In genomic region chr2:98833172-98833916, GRCh38 we compare ENCODE assay signal across 14 cellular contexts.
A peak's percentile ranks its signal among the peaks of the same experiment; 100 is the strongest.
DNase-seq lines count a peak whose midpoint lies in the region; ATAC-seq and TF ChIP-seq lines count a peak whose summit lies in the region.
"Had no signal": no experiment of that assay in that cellular context is flagged by ENCODE, and none has a peak within 500 bp of the region (broad histone marks: within the 10 kb centered on the region; RNA-seq: fewer than 3 reads in every experiment).

No MANE protein-coding gene starts in this region.

- H3K27me3 ChIP-seq in CD8-positive, alpha-beta memory T cell (ENCODE audit: insufficient read depth, low read length, poor library complexity, severe bottlenecking) = no peaks in the 10 kb centered on the region
- no peaks in the 10 kb centered on the region for H3K27me3 ChIP-seq in psoas muscle (ENCODE audit: insufficient read depth in 3 of 3, low read length in 2 of 3)

- no peaks in the 10 kb centered on the region for H3K36me3 ChIP-seq in CD8-positive, alpha-beta memory T cell (ENCODE audit: insufficient read depth, low read length)
- no peaks in the 10 kb centered on the region for H3K36me3 ChIP-seq in psoas muscle (ENCODE audit: insufficient read depth in 1 of 2, low read depth in 1 of 2)

- intact Hi-C loops in activated CD8-positive, alpha-beta T cell treated with anti-CD3 and anti-CD28 coated beads for 36 hours (cut with micrococcal nuclease) = loop anchor here (10.0 kb wide), 1 partner anchor 99 kb away; the partner anchor contains the start of gene MGAT4A
- intact Hi-C loops in psoas muscle (cut with DNase I) = loop anchor here in 1 of 2 donors (10.0 kb wide), 1 partner anchor 419 kb away; no protein-coding TSS in a partner anchor

- no peaks in the 10 kb centered on the region for H3K9me3 Mint-ChIP-seq in CD8-positive, alpha-beta memory T cell
- no peaks in the 10 kb centered on the region for H3K9me3 Mint-ChIP-seq in activated CD8-positive, alpha-beta T cell treated with anti-CD3 and anti-CD28 coated beads for 36 hours
- H3K9me3 Mint-ChIP-seq in glutamatergic neuron (ENCODE audit: unreplicated experiment) = peaks cover 13% of the 10 kb centered on the region
- H3K9me3 Mint-ChIP-seq: stimulated activated naive B cell treated with anti-CD40 and anti-IgM and Interleukin-4, amounts not matched to agents 10 μg/mL and 1 μg/mL and 100 μg/mL, for 72 hours; WTC11 had no signal

- H3K27ac Mint-ChIP-seq in CD8-positive, alpha-beta memory T cell = peak overlapping the region; percentile 18 to 86 (median 82)
- peak overlapping the region; percentile 19 for H3K27ac Mint-ChIP-seq in activated CD8-positive, alpha-beta T cell treated with anti-CD3 and anti-CD28 coated beads for 36 hours
- H3K27ac Mint-ChIP-seq in glutamatergic neuron (ENCODE audit: unreplicated experiment) = peak overlapping the region; percentile 22
- H3K27ac Mint-ChIP-seq: stimulated activated naive B cell treated with anti-CD40 and anti-IgM and Interleukin-4, amounts not matched to agents 10 μg/mL and 1 μg/mL and 100 μg/mL, for 72 hours; WTC11 had no signal

- WGBS in psoas muscle, 3 donors = 59 to 71% (median 68%) methylated on average over 7 of the region's 7 CpGs

- H3K36me3 Mint-ChIP-seq in CD8-positive, alpha-beta memory T cell = no peaks in the 10 kb centered on the region
- no peaks in the 10 kb centered on the region for H3K36me3 Mint-ChIP-seq in activated CD8-positive, alpha-beta T cell treated with anti-CD3 and anti-CD28 coated beads for 36 hours (ENCODE audit: low read depth)
- H3K36me3 Mint-ChIP-seq in glutamatergic neuron (ENCODE audit: unreplicated experiment) = no peaks in the 10 kb centered on the region
- H3K36me3 Mint-ChIP-seq: stimulated activated naive B cell treated with anti-CD40 and anti-IgM and Interleukin-4, amounts not matched to agents 10 μg/mL and 1 μg/mL and 100 μg/mL, for 72 hours; WTC11 had no signal

- H3K4me1 Mint-ChIP-seq in CD8-positive, alpha-beta memory T cell = peaks cover 66 to 88% (median 83%) of the 10 kb centered on the region in 3 donors
- H3K4me1 Mint-ChIP-seq in activated CD8-positive, alpha-beta T cell treated with anti-CD3 and anti-CD28 coated beads for 36 hours (ENCODE audit: low read depth) = peaks cover 53% of the 10 kb centered on the region
- H3K4me1 Mint-ChIP-seq in glutamatergic neuron (ENCODE audit: low read depth, unreplicated experiment) = peaks cover 45% of the 10 kb centered on the region
- H3K4me1 Mint-ChIP-seq: WTC11 had no signal

- no peak for DNase-seq in CD8-positive, alpha-beta memory T cell
- peak; percentile 61 for DNase-seq in activated CD8-positive, alpha-beta T cell treated with anti-CD3 and anti-CD28 coated beads for 36 hours
- DNase-seq in glutamatergic neuron (no peak), psoas muscle (no peak), dedifferentiated amniotic fluid mesenchymal stem cell (ENCODE audit: extremely low spot score) (no peak), middle frontal gyrus (ENCODE audit: extremely low spot score, low spot score) (no peak), DMS 273 (lab: John Stamatoyannopoulos, UW; ENCODE audit: unreplicated experiment) (no peak)
- DNase-seq: activated gamma-delta T cell treated with Interleukin-2 at 50 U/mL for 16 hours; Calu3; mammary epithelial cell; NCI-H1048; occipital lobe; stimulated activated naive B cell treated with anti-CD40 and anti-IgM and Interleukin-4, amounts not matched to agents 10 μg/mL and 1 μg/mL and 100 μg/mL, for 72 hours had no signal

- no peak for TF ChIP-seq CTCF in activated CD8-positive, alpha-beta T cell treated with anti-CD3 and anti-CD28 coated beads for 36 hours (IDR thresholded peaks at IDR 0.05)
- TF ChIP-seq CTCF in glutamatergic neuron (IDR thresholded peaks at IDR 0.05; ENCODE audit: partially characterized antibody, unreplicated experiment) (no peak), psoas muscle (IDR thresholded peaks at IDR 0.05) (no peak)

- H3K27me3 Mint-ChIP-seq in CD8-positive, alpha-beta memory T cell = peaks cover 0 to 2% of the 10 kb centered on the region in 2 donors
- H3K27me3 Mint-ChIP-seq in activated CD8-positive, alpha-beta T cell treated with anti-CD3 and anti-CD28 coated beads for 36 hours = no peaks in the 10 kb centered on the region
- H3K27me3 Mint-ChIP-seq in glutamatergic neuron (ENCODE audit: unreplicated experiment) = peaks cover 4% of the 10 kb centered on the region

- no peak overlapping the region for H3K27ac ChIP-seq in CD8-positive, alpha-beta memory T cell (ENCODE audit: low read depth, low read length)
- H3K27ac ChIP-seq in psoas muscle = peak overlapping the region; percentile 41

- no peaks in the 10 kb centered on the region for H3K9me3 ChIP-seq in CD8-positive, alpha-beta memory T cell (ENCODE audit: low read length)
- H3K9me3 ChIP-seq in psoas muscle = no peaks in the 10 kb centered on the region

- H3K4me3 ChIP-seq in CD8-positive, alpha-beta memory T cell (ENCODE audit: low read length) = no peak overlapping the region
- H3K4me3 ChIP-seq in psoas muscle = no peak overlapping the region

- CTCF ChIA-PET in CD8-positive, alpha-beta memory T cell (lab: Charles Lee) = interaction anchor here (1.6 kb wide), 1 partner anchor 184 kb away, joined by 8 read pairs; no protein-coding TSS in a partner anchor
- CTCF ChIA-PET in activated CD8-positive, alpha-beta T cell treated with anti-CD3 and anti-CD28 coated beads for 36 hours (lab: Charles Lee) = interaction anchor here (2.1 to 3.8 kb wide), 2 partner anchors 11 to 184 kb away, joined by 5 to 14 read pairs; no protein-coding TSS in a partner anchor

- peak overlapping the region in 1 of 7 donors; percentile 33 for H3K4me3 Mint-ChIP-seq in CD8-positive, alpha-beta memory T cell
- H3K4me3 Mint-ChIP-seq in activated CD8-positive, alpha-beta T cell treated with anti-CD3 and anti-CD28 coated beads for 36 hours = no peak overlapping the region
- H3K4me3 Mint-ChIP-seq in glutamatergic neuron (ENCODE audit: unreplicated experiment) = no peak overlapping the region
- H3K4me3 Mint-ChIP-seq: stimulated activated naive B cell treated with anti-CD40 and anti-IgM and Interleukin-4, amounts not matched to agents 10 μg/mL and 1 μg/mL and 100 μg/mL, for 72 hours; WTC11 had no signal

- peaks cover 46% of the 10 kb centered on the region for H3K4me1 ChIP-seq in CD8-positive, alpha-beta memory T cell (ENCODE audit: insufficient read depth, low read length)
- H3K4me1 ChIP-seq in psoas muscle = no peaks in the 10 kb centered on the region

- peak; percentile 55 for ATAC-seq in activated CD8-positive, alpha-beta T cell treated with anti-CD3 and anti-CD28 coated beads for 36 hours
- ATAC-seq in psoas muscle = peak in 3 of 4 donors; percentile 56 to 78 (median 61)
- ATAC-seq: stimulated activated naive B cell treated with anti-CD40 and anti-IgM and Interleukin-4, amounts not matched to agents 10 μg/mL and 1 μg/mL and 100 μg/mL, for 72 hours; WTC11 had no signal

- POLR2A ChIA-PET in CD8-positive, alpha-beta memory T cell (lab: Charles Lee) = no interaction called here
- POLR2A ChIA-PET in activated CD8-positive, alpha-beta T cell treated with anti-CD3 and anti-CD28 coated beads for 36 hours (lab: Charles Lee) = interaction anchor here (0.7 to 1.8 kb wide), 2 partner anchors 103 to 146 kb away, joined by 3 to 7 read pairs; partner anchors contain the start of gene MGAT4A

Comparison
In these comparisons a context has a peak if more than half of its experiments do, and no peak if none do; other contexts are left out.
1. H3K27ac Mint-ChIP-seq: peak in every context shown above with its lines; median percentile 82 in CD8-positive, alpha-beta memory T cell; 22 in glutamatergic neuron; 19 in activated CD8-positive, alpha-beta T cell treated with anti-CD3 and anti-CD28 coated beads for 36 hours.